Comparison of ENCODE assay signal across 16 cellular contexts in genomic region chr16:17101646-17102045, GRCh38.
DNase-seq lines count a peak whose midpoint lies in the region; ATAC-seq lines count a peak whose summit lies in the region.
"Had no signal": no experiment of that assay in that cellular context is flagged by ENCODE, and none has a peak within 500 bp of the region (broad histone marks: within the 10 kb centered on the region; RNA-seq: fewer than 3 reads in every experiment).

No MANE protein-coding gene starts in this region.

- H2BK120ac ChIP-seq in trophoblast cell (ENCODE audit: insufficient read depth, low read length, poor library complexity): no peak overlapping the region

- H3K79me1 ChIP-seq in trophoblast cell (ENCODE audit: low read length): no peaks in the 10 kb centered on the region

- H3K4me2 ChIP-seq in Karpas-422 (ENCODE audit: low read depth, low read length, poor library complexity, severe bottlenecking) (no peak overlapping the region), trophoblast cell (ENCODE audit: low read length) (no peak overlapping the region)

- H3K9me2 ChIP-seq in Karpas-422 (replicated peaks; ENCODE audit: insufficient read depth, low read length): no peaks in the 10 kb centered on the region

- H3K9ac ChIP-seq in Karpas-422 (ENCODE audit: low read length) (no peak overlapping the region), trophoblast cell (ENCODE audit: low read length) (no peak overlapping the region)

- no peak overlapping the region for H3K18ac ChIP-seq in trophoblast cell (ENCODE audit: low read length)

- H2AK5ac ChIP-seq in trophoblast cell (ENCODE audit: low read length): no peak overlapping the region

- no peak overlapping the region for H3K4ac ChIP-seq in trophoblast cell (ENCODE audit: low read depth, low read length)

- POLR2A ChIA-PET in activated CD8-positive, alpha-beta T cell treated with anti-CD3 and anti-CD28 coated beads, Interleukin-2, amount 10 ng/mL, durations not matched to agents 7 days and 5 days (lab: Charles Lee): no interaction called here

- H3K36me3 ChIP-seq in Karpas-422 (ENCODE audit: insufficient read depth, low read length): no peaks in the 10 kb centered on the region
- no peaks in the 10 kb centered on the region for H3K36me3 ChIP-seq in trophoblast cell (ENCODE audit: control insufficient read depth in 1 of 2, insufficient read depth in 2 of 2, low read length in 2 of 2)
- H3K36me3 ChIP-seq: SJCRH30, thyroid gland had no signal

- no peak overlapping the region for H3K27ac Mint-ChIP-seq in activated CD8-positive, alpha-beta T cell treated with anti-CD3 and anti-CD28 coated beads, Interleukin-2, amount 10 ng/mL, durations not matched to agents 7 days and 5 days

- H3K14ac ChIP-seq in trophoblast cell (ENCODE audit: low read length): no peak overlapping the region

- no peak overlapping the region for H3K4me3 Mint-ChIP-seq in activated CD8-positive, alpha-beta T cell treated with anti-CD3 and anti-CD28 coated beads, Interleukin-2, amount 10 ng/mL, durations not matched to agents 7 days and 5 days
- H3K4me3 Mint-ChIP-seq: brain had no signal

- H2AFZ ChIP-seq in Karpas-422 (ENCODE audit: low read length) (no peak overlapping the region), trophoblast cell (ENCODE audit: insufficient read depth, low read length, poor library complexity) (no peak overlapping the region)

- H3K79me2 ChIP-seq in Karpas-422 (ENCODE audit: low read length) (no peaks in the 10 kb centered on the region), trophoblast cell (ENCODE audit: control insufficient read depth, insufficient read depth, low read length, poor library complexity) (no peaks in the 10 kb centered on the region)

- no peak overlapping the region for H2BK12ac ChIP-seq in trophoblast cell (ENCODE audit: low read length)

- no peak overlapping the region for H4K91ac ChIP-seq in trophoblast cell (ENCODE audit: low read depth, low read length)

- H3K27ac ChIP-seq in Karpas-422 (ENCODE audit: low read length) (no peak overlapping the region), trophoblast cell (ENCODE audit: low read depth, low read length) (no peak overlapping the region)
- H3K27ac ChIP-seq: neutrophil, SJCRH30, skin epidermis, thyroid gland had no signal

- no CpG with 5 or more reads among the region's 2 CpGs for WGBS in trophoblast cell (ENCODE audit: extremely low coverage, insufficient coverage, insufficient read length)

- H4K8ac ChIP-seq in trophoblast cell (ENCODE audit: low read depth, low read length): no peak overlapping the region

- no peak overlapping the region for H4K12ac ChIP-seq in trophoblast cell (ENCODE audit: low read depth, low read length)

- H3K23ac ChIP-seq in trophoblast cell (ENCODE audit: low read length): no peak overlapping the region

- peak; percentile 47 for ATAC-seq in activated CD8-positive, alpha-beta T cell treated with anti-CD3 and anti-CD28 coated beads, Interleukin-2, amount 10 ng/mL, durations not matched to agents 7 days and 5 days
- ATAC-seq in HG02763 (IDR thresholded peaks at IDR 0.05; ENCODE audit: unreplicated experiment): no peak
- no peak for ATAC-seq in HG02571 (IDR thresholded peaks at IDR 0.05; ENCODE audit: unreplicated experiment)

- H3K27me3 ChIP-seq in Karpas-422 (ENCODE audit: low read length): no peaks in the 10 kb centered on the region
- no peaks in the 10 kb centered on the region for H3K27me3 ChIP-seq in trophoblast cell (ENCODE audit: insufficient read depth, low read length)
- H3K27me3 ChIP-seq: neutrophil, SJCRH30, thyroid gland had no signal

- CTCF ChIA-PET in activated CD8-positive, alpha-beta T cell treated with anti-CD3 and anti-CD28 coated beads, Interleukin-2, amount 10 ng/mL, durations not matched to agents 7 days and 5 days (lab: Charles Lee): no interaction called here

- H3K9me3 ChIP-seq in Karpas-422 (ENCODE audit: low read length): no peaks in the 10 kb centered on the region
- H3K9me3 ChIP-seq in trophoblast cell (ENCODE audit: insufficient read depth, low read depth, low read length): peaks cover 2% of the 10 kb centered on the region
- H3K9me3 ChIP-seq: neutrophil, SJCRH30, thyroid gland had no signal

- H2BK5ac ChIP-seq in trophoblast cell (ENCODE audit: low read depth, low read length, poor library complexity): no peak overlapping the region

- no peaks in the 10 kb centered on the region for H3K27me3 Mint-ChIP-seq in activated CD8-positive, alpha-beta T cell treated with anti-CD3 and anti-CD28 coated beads, Interleukin-2, amount 10 ng/mL, durations not matched to agents 7 days and 5 days (ENCODE audit: low read depth)
- H3K27me3 Mint-ChIP-seq: brain had no signal

- H3K4me3 ChIP-seq in Karpas-422 (ENCODE audit: low read length) (no peak overlapping the region), trophoblast cell (ENCODE audit: low read depth, low read length) (no peak overlapping the region)
- H3K4me3 ChIP-seq: lung, SJCRH30, skin epidermis, thyroid gland had no signal

- peaks cover 35% of the 10 kb centered on the region for H3K36me3 Mint-ChIP-seq in activated CD8-positive, alpha-beta T cell treated with anti-CD3 and anti-CD28 coated beads, Interleukin-2, amount 10 ng/mL, durations not matched to agents 7 days and 5 days (ENCODE audit: low read depth)
- H3K36me3 Mint-ChIP-seq: brain had no signal

- H3K4me1 ChIP-seq in Karpas-422 (ENCODE audit: low read length): no peaks in the 10 kb centered on the region
- H3K4me1 ChIP-seq in trophoblast cell (ENCODE audit: control insufficient read depth in 1 of 2, insufficient read depth in 2 of 2, low read length in 2 of 2): no peaks in the 10 kb centered on the region
- H3K4me1 ChIP-seq: thyroid gland had no signal

- H4K20me1 ChIP-seq in Karpas-422 (ENCODE audit: insufficient read depth, low read depth, low read length): no peaks in the 10 kb centered on the region

- DNase-seq in NCI-H82 (lab: John Stamatoyannopoulos, UW): peak; percentile 58
- no peak for DNase-seq in NCI-H82 treated with DMSO at 0.1 percent for 48 hours (lab: John Stamatoyannopoulos, UW; ENCODE audit: unreplicated experiment)
- peak; percentile 71 for DNase-seq in Karpas-422
- no peak for DNase-seq in activated CD8-positive, alpha-beta T cell treated with anti-CD3 and anti-CD28 coated beads, Interleukin-2, amount 10 ng/mL, durations not matched to agents 7 days and 5 days
- DNase-seq in trophoblast cell: peak; percentile 38 to 72
- DNase-seq in NOMO-1 (lab: John Stamatoyannopoulos, UW; ENCODE audit: unreplicated experiment in 2 of 2): no peak
- DNase-seq: activated CD4-positive, CD25-positive, alpha-beta regulatory T cell treated with anti-CD3 and anti-CD28 coated beads, Interleukin-2, amount 50 U/mL, for 72 hours; DND-41; thyroid gland had no signal

- H3K4me1 Mint-ChIP-seq in activated CD8-positive, alpha-beta T cell treated with anti-CD3 and anti-CD28 coated beads, Interleukin-2, amount 10 ng/mL, durations not matched to agents 7 days and 5 days (ENCODE audit: low read depth): peaks cover 25% of the 10 kb centered on the region

- no peaks in the 10 kb centered on the region for H3K9me3 Mint-ChIP-seq in activated CD8-positive, alpha-beta T cell treated with anti-CD3 and anti-CD28 coated beads, Interleukin-2, amount 10 ng/mL, durations not matched to agents 7 days and 5 days (ENCODE audit: insufficient read depth)
- H3K9me3 Mint-ChIP-seq: brain had no signal

Comparison
In these comparisons a context has a peak if more than half of its experiments do, and no peak if none do; other contexts are left out.
1. DNase-seq: peak in NCI-H82 (single experiment), Karpas-422 (single experiment) and trophoblast cell (2 of 2); none in NCI-H82 treated with DMSO at 0.1 percent for 48 hours (single experiment), activated CD8-positive, alpha-beta T cell treated with anti-CD3 and anti-CD28 coated beads, Interleukin-2, amount 10 ng/mL, durations not matched to agents 7 days and 5 days (single experiment) and NOMO-1 (0 of 2).